ENCODE assay signal across 19 cellular contexts in genomic region chr5:154078305-154078704, GRCh38. TPM values are rescaled to one million over a fixed set of nuclear protein-coding genes. Genes with fewer than 3 reads are reported as not detected.
DNase-seq lines count a peak whose midpoint lies in the region.
"Had no signal": no experiment of that assay in that cellular context is flagged by ENCODE, and none has a peak within 500 bp of the region (broad histone marks: within the 10 kb centered on the region; RNA-seq: fewer than 3 reads in every experiment).

No MANE protein-coding gene starts in this region.

- no peak overlapping the region for H3K4me2 ChIP-seq in Karpas-422 (ENCODE audit: low read depth, low read length, poor library complexity, severe bottlenecking)

- no peak overlapping the region for H3K9ac ChIP-seq in Karpas-422 (ENCODE audit: low read length)
- H3K9ac ChIP-seq: GM23248 had no signal

- H3K36me3 Mint-ChIP-seq in activated naive CD4-positive, alpha-beta T cell treated with anti-CD3 and anti-CD28 coated beads for 36 hours (ENCODE audit: low read depth) = no peaks in the 10 kb centered on the region
- H3K36me3 Mint-ChIP-seq: activated CD4-positive, alpha-beta memory T cell treated with anti-CD3 and anti-CD28 coated beads for 36 hours; stimulated activated effector memory CD8-positive, alpha-beta T cell treated with anti-CD3 and anti-CD28 coated beads, Interleukin-12 subunit alpha, Interleukin-12 subunit beta, amount 100 ng/mL, for 72 hours had no signal

- H3K27ac ChIP-seq in Karpas-422 (ENCODE audit: low read length) = no peak overlapping the region
- H3K27ac ChIP-seq: C4-2B, GM23248, upper lobe of left lung had no signal

- no peaks in the 10 kb centered on the region for H3K9me2 ChIP-seq in Karpas-422 (replicated peaks; ENCODE audit: insufficient read depth, low read length)

- CTCF ChIA-PET in activated naive CD4-positive, alpha-beta T cell treated with anti-CD3 and anti-CD28 coated beads for 36 hours (lab: Charles Lee) = interaction anchor here (1.5 kb wide), 1 partner anchor 327 kb away, joined by 5 read pairs; no protein-coding TSS in a partner anchor

- H3K4me3 ChIP-seq in Karpas-422 (ENCODE audit: low read length) = no peak overlapping the region
- H3K4me3 ChIP-seq: GM23248, K562, lung, upper lobe of left lung had no signal

- no peaks in the 10 kb centered on the region for H3K27me3 ChIP-seq in Karpas-422 (ENCODE audit: low read length)
- H3K27me3 ChIP-seq: upper lobe of left lung had no signal

- DNase-seq in DMS153 (lab: John Stamatoyannopoulos, UW) (peak; percentile 31), NCI-H1092 (lab: John Stamatoyannopoulos, UW) (peak; percentile 34), NCI-H345 treated with DMSO at 0.1 percent for 48 hours (lab: John Stamatoyannopoulos, UW; ENCODE audit: unreplicated experiment) (peak; percentile 98), fibroblast of gingiva (ENCODE audit: low read depth) (peak; percentile 6), CD1c-positive myeloid dendritic cell (ENCODE audit: extremely low spot score) (no peak), Karpas-422 (no peak)
- DNase-seq in activated naive CD4-positive, alpha-beta T cell treated with anti-CD3 and anti-CD28 coated beads for 36 hours = no peak
- DNase-seq: activated CD4-positive, alpha-beta memory T cell treated with anti-CD3 and anti-CD28 coated beads for 36 hours; NCI-H526; nephron progenitor cell; stimulated activated CD4-positive, alpha-beta T cell treated with anti-CD3 and anti-CD28 coated beads, Interleukin-4, amount 100 ng/mL, for 4 hours had no signal

- H3K9me3 Mint-ChIP-seq in activated naive CD4-positive, alpha-beta T cell treated with anti-CD3 and anti-CD28 coated beads for 36 hours = no peaks in the 10 kb centered on the region
- H3K9me3 Mint-ChIP-seq: activated CD4-positive, alpha-beta memory T cell treated with anti-CD3 and anti-CD28 coated beads for 36 hours; dendritic cell treated with granulocyte-macrophage colony-stimulating factor and Interleukin-4, amounts not matched to agents 40 ng/mL and 50 ng/mL, for 4 days; nephron progenitor cell; stimulated activated effector memory CD8-positive, alpha-beta T cell treated with anti-CD3 and anti-CD28 coated beads, Interleukin-12 subunit alpha, Interleukin-12 subunit beta, amount 100 ng/mL, for 72 hours had no signal

- H3K79me2 ChIP-seq in Karpas-422 (ENCODE audit: low read length) = no peaks in the 10 kb centered on the region

- no peaks in the 10 kb centered on the region for H3K4me1 ChIP-seq in Karpas-422 (ENCODE audit: low read length)

- intact Hi-C loops in activated naive CD4-positive, alpha-beta T cell treated with anti-CD3 and anti-CD28 coated beads for 36 hours (cut with micrococcal nuclease) = no loop called here

- H2AFZ ChIP-seq in Karpas-422 (ENCODE audit: low read length) = no peak overlapping the region
- H2AFZ ChIP-seq: GM23248 had no signal

- H3K9me3 ChIP-seq in Karpas-422 (ENCODE audit: low read length) = no peaks in the 10 kb centered on the region
- H3K9me3 ChIP-seq: upper lobe of left lung had no signal

- H3K4me1 Mint-ChIP-seq in activated naive CD4-positive, alpha-beta T cell treated with anti-CD3 and anti-CD28 coated beads for 36 hours (ENCODE audit: low read depth) = peaks cover 9% of the 10 kb centered on the region

- H3K27ac Mint-ChIP-seq in activated naive CD4-positive, alpha-beta T cell treated with anti-CD3 and anti-CD28 coated beads for 36 hours = no peak overlapping the region
- H3K27ac Mint-ChIP-seq: activated CD4-positive, alpha-beta memory T cell treated with anti-CD3 and anti-CD28 coated beads for 36 hours; activated T-helper 1 cell treated with anti-CD3 and anti-CD28 coated beads, Interleukin-12 subunit alpha, Interleukin-12 subunit beta, Interleukin-2, Interleukin-4 antibody, amounts not matched to agents 30 ng/mL and 10 ng/mL and 1 ng/mL, durations not matched to agents 14 hours and 24 hours and 36 hours; dendritic cell treated with granulocyte-macrophage colony-stimulating factor and Interleukin-4, amounts not matched to agents 40 ng/mL and 50 ng/mL, for 4 days; nephron progenitor cell; stimulated activated effector memory CD8-positive, alpha-beta T cell treated with anti-CD3 and anti-CD28 coated beads, Interleukin-12 subunit alpha, Interleukin-12 subunit beta, amount 100 ng/mL, for 72 hours had no signal

- H3K4me3 Mint-ChIP-seq in activated naive CD4-positive, alpha-beta T cell treated with anti-CD3 and anti-CD28 coated beads for 36 hours = no peak overlapping the region
- H3K4me3 Mint-ChIP-seq: activated CD4-positive, alpha-beta memory T cell treated with anti-CD3 and anti-CD28 coated beads for 36 hours; activated T-helper 1 cell treated with anti-CD3 and anti-CD28 coated beads, Interleukin-12 subunit alpha, Interleukin-12 subunit beta, Interleukin-2, Interleukin-4 antibody, amounts not matched to agents 30 ng/mL and 10 ng/mL and 1 ng/mL, durations not matched to agents 14 hours and 24 hours and 36 hours; dendritic cell treated with granulocyte-macrophage colony-stimulating factor and Interleukin-4, amounts not matched to agents 40 ng/mL and 50 ng/mL, for 4 days; nephron progenitor cell; stimulated activated effector memory CD8-positive, alpha-beta T cell treated with anti-CD3 and anti-CD28 coated beads, Interleukin-12 subunit alpha, Interleukin-12 subunit beta, amount 100 ng/mL, for 72 hours had no signal

- H4K20me1 ChIP-seq in Karpas-422 (ENCODE audit: insufficient read depth, low read depth, low read length) = no peaks in the 10 kb centered on the region

- no peaks in the 10 kb centered on the region for H3K27me3 Mint-ChIP-seq in activated naive CD4-positive, alpha-beta T cell treated with anti-CD3 and anti-CD28 coated beads for 36 hours (ENCODE audit: low read depth)
- H3K27me3 Mint-ChIP-seq: activated CD4-positive, alpha-beta memory T cell treated with anti-CD3 and anti-CD28 coated beads for 36 hours; dendritic cell treated with granulocyte-macrophage colony-stimulating factor and Interleukin-4, amounts not matched to agents 40 ng/mL and 50 ng/mL, for 4 days had no signal

- no peaks in the 10 kb centered on the region for H3K36me3 ChIP-seq in Karpas-422 (ENCODE audit: insufficient read depth, low read length)
- H3K36me3 ChIP-seq: upper lobe of left lung had no signal

RNA-seq across cellular contexts. Expression of gene MFAP3, which starts 39.5 kb away (rescaled TPM):
- total RNA-seq in activated naive CD4-positive, alpha-beta T cell treated with anti-CD3 and anti-CD28 coated beads for 36 hours = 1 to 10 TPM; 7.9 to 8.4 TPM
- 11.1 and 30.4 TPM in 2 replicates for total RNA-seq in Karpas-422 (2014; rRNA removed; shearing (Covaris generic); ENCODE audit: low replicate concordance)

RNA-seq across cellular contexts. Expression of gene FAM114A2, which starts 39.6 kb away (rescaled TPM):
- total RNA-seq in activated naive CD4-positive, alpha-beta T cell treated with anti-CD3 and anti-CD28 coated beads for 36 hours = 10 to 100 TPM; 25.0 to 25.9 TPM
- total RNA-seq in Karpas-422 (2014; rRNA removed; shearing (Covaris generic); ENCODE audit: low replicate concordance) = 22.7 and 32.5 TPM in 2 replicates

Comparison
In these comparisons a context has a peak if more than half of its experiments do, and no peak if none do; other contexts are left out.
1. DNase-seq: peak in DMS153 (single experiment), NCI-H1092 (single experiment), NCI-H345 treated with DMSO at 0.1 percent for 48 hours (single experiment) and fibroblast of gingiva (single experiment); none in activated naive CD4-positive, alpha-beta T cell treated with anti-CD3 and anti-CD28 coated beads for 36 hours (single experiment), CD1c-positive myeloid dendritic cell (single experiment) and Karpas-422 (single experiment).